Comparison of ENCODE assay signal across 13 cellular contexts in genomic region chr4:10092481-10093272, GRCh38. TPM values are rescaled to one million over a fixed set of nuclear protein-coding genes. Genes with fewer than 3 reads are reported as not detected.
DNase-seq lines count a peak whose midpoint lies in the region; ATAC-seq and TF ChIP-seq lines count a peak whose summit lies in the region.
"Had no signal": no experiment of that assay in that cellular context is flagged by ENCODE, and none has a peak within 500 bp of the region (broad histone marks: within the 10 kb centered on the region; RNA-seq: fewer than 3 reads in every experiment).

No MANE protein-coding gene starts in this region.

- no peaks in the 10 kb centered on the region for H3K9me3 Mint-ChIP-seq in activated T-helper 17 cell treated with anti-CD3 and anti-CD28 coated beads, Interleukin-2, amount 50 U/mL, for 72 hours

- H3K36me3 Mint-ChIP-seq in activated T-helper 17 cell treated with anti-CD3 and anti-CD28 coated beads, Interleukin-2, amount 50 U/mL, for 72 hours (ENCODE audit: low read depth): peaks cover 100% of the 10 kb centered on the region

- TF ChIP-seq CTCF in left ventricle myocardium inferior (IDR thresholded peaks at IDR 0.05; ENCODE audit: borderline replicate concordance) (no peak), psoas muscle (IDR thresholded peaks at IDR 0.05) (no peak), adrenal gland (IDR thresholded peaks at IDR 0.05) (no peak), ovary (IDR thresholded peaks at IDR 0.05) (no peak)

- peak overlapping the region; percentile 41 for H3K4me3 ChIP-seq in left ventricle myocardium inferior
- H3K4me3 ChIP-seq in psoas muscle: no peak overlapping the region
- H3K4me3 ChIP-seq in adrenal gland: no peak overlapping the region
- no peak overlapping the region for H3K4me3 ChIP-seq in ovary

- TF ChIP-seq POLR2A in adrenal gland (IDR thresholded peaks at IDR 0.05): no peak
- no peak for TF ChIP-seq POLR2A in ovary (IDR thresholded peaks at IDR 0.05)

- no peak for TF ChIP-seq EP300 in ovary (IDR thresholded peaks at IDR 0.05)

- WGBS in psoas muscle, 3 donors: 11 to 28% (median 19%) methylated on average over 18 to 19 of the region's 19 CpGs
- 53 to 61% (median 55%) methylated on average over 10 to 19 of the region's 19 CpGs for WGBS in adrenal gland, 4 donors
- WGBS in ovary, 3 donors: 28 to 31% (median 29%) methylated on average over 17 to 19 of the region's 19 CpGs

- H3K27me3 ChIP-seq in left ventricle myocardium inferior (ENCODE audit: low read depth) (no peaks in the 10 kb centered on the region), psoas muscle (ENCODE audit: insufficient read depth in 3 of 3, low read length in 2 of 3) (no peaks in the 10 kb centered on the region), adrenal gland (no peaks in the 10 kb centered on the region), ovary (no peaks in the 10 kb centered on the region)

- H3K27ac ChIP-seq in left ventricle myocardium inferior (replicated peaks) (peak overlapping the region; percentile 83), psoas muscle (peak overlapping the region; percentile 99), adrenal gland (peak overlapping the region in 2 of 5 donors; percentile 65 to 79), ovary (peak overlapping the region in 1 of 2 donors; percentile 16)
- H3K27ac ChIP-seq: parathyroid adenoma had no signal

- no peaks in the 10 kb centered on the region for H3K27me3 Mint-ChIP-seq in activated T-helper 17 cell treated with anti-CD3 and anti-CD28 coated beads, Interleukin-2, amount 50 U/mL, for 72 hours

- H3K9me3 ChIP-seq in left ventricle myocardium inferior (replicated peaks): no peaks in the 10 kb centered on the region
- H3K9me3 ChIP-seq in psoas muscle: no peaks in the 10 kb centered on the region
- H3K9me3 ChIP-seq in adrenal gland (replicated peaks in 1 of 3): no peaks in the 10 kb centered on the region
- no peaks in the 10 kb centered on the region for H3K9me3 ChIP-seq in ovary

- no peak for ATAC-seq in activated T-helper 17 cell treated with anti-CD3 and anti-CD28 coated beads, Interleukin-2, amount 50 U/mL, for 72 hours (replicated peaks)
- ATAC-seq in psoas muscle: peak; percentile 10 to 74 (median 58)

- peak; percentile 41 for DNase-seq in EH (ENCODE audit: low read depth)
- DNase-seq in left ventricle myocardium inferior: peak; percentile 18
- peak; percentile 21 to 67 for DNase-seq in psoas muscle
- DNase-seq in adrenal gland: no peak
- DNase-seq in ovary: no peak
- DNase-seq in amniotic stem cell (lab: John Stamatoyannopoulos, UW): no peak
- DNase-seq in activated gamma-delta T cell (lab: John Stamatoyannopoulos, UW): no peak
- DNase-seq: DMS53; MV-4-11; RPMI8226; stimulated activated naive CD4-positive, alpha-beta T cell treated with Interleukin-2 at 50 U/mL for 16 hours had no signal

- peak overlapping the region; percentile 93 for H3K4me3 Mint-ChIP-seq in activated T-helper 17 cell treated with anti-CD3 and anti-CD28 coated beads, Interleukin-2, amount 50 U/mL, for 72 hours

- peaks cover 31% of the 10 kb centered on the region for H3K4me1 Mint-ChIP-seq in activated T-helper 17 cell treated with anti-CD3 and anti-CD28 coated beads, Interleukin-2, amount 50 U/mL, for 72 hours

- H3K36me3 ChIP-seq in left ventricle myocardium inferior (peaks cover 65% of the 10 kb centered on the region), psoas muscle (ENCODE audit: insufficient read depth in 1 of 2, low read depth in 1 of 2) (peaks cover 19 to 84% of the 10 kb centered on the region in 2 donors), adrenal gland (replicated peaks in 1 of 2) (peaks cover 0 to 72% of the 10 kb centered on the region in 2 donors), ovary (no peaks in the 10 kb centered on the region)

- peak overlapping the region; percentile 94 for H3K27ac Mint-ChIP-seq in activated T-helper 17 cell treated with anti-CD3 and anti-CD28 coated beads, Interleukin-2, amount 50 U/mL, for 72 hours

- peaks cover 97% of the 10 kb centered on the region for H3K4me1 ChIP-seq in left ventricle myocardium inferior
- peaks cover 86% of the 10 kb centered on the region for H3K4me1 ChIP-seq in psoas muscle
- peaks cover 16 to 52% of the 10 kb centered on the region in 2 donors for H3K4me1 ChIP-seq in adrenal gland (replicated peaks in 1 of 2)
- H3K4me1 ChIP-seq in ovary (ENCODE audit: insufficient read depth): peaks cover 26% of the 10 kb centered on the region
- H3K4me1 ChIP-seq: parathyroid adenoma had no signal

- intact Hi-C loops in left ventricle myocardium inferior (cut with micrococcal nuclease): no loop called here
- intact Hi-C loops in psoas muscle (cut with DNase I): no loop called here
- intact Hi-C loops in adrenal gland (cut with DNase I): no loop called here
- intact Hi-C loops in ovary (cut with DNase I): no loop called here

RNA-seq across cellular contexts. Expression of gene WDR1, which starts 23.9 kb away (rescaled TPM):
- total RNA-seq in activated T-helper 17 cell treated with anti-CD3 and anti-CD28 coated beads, Interleukin-2, amount 50 U/mL, for 72 hours: 100 to 1,000 TPM; 401 to 630 TPM
- total RNA-seq in left ventricle myocardium inferior: 157 TPM
- 100 to 1,000 TPM in 3 of 4 donors, 10 to 100 TPM in 1; 86.3 to 146 (median 118) TPM for total RNA-seq in psoas muscle
- polyA plus RNA-seq in psoas muscle: 100 to 1,000 TPM in 1 of 3 donors, 10 to 100 TPM in 2; 55.6 to 273 (median 79.1) TPM
- 100 to 1,000 TPM in 7 of 8 donors, 10 to 100 TPM in 1; 84.4 to 219 (median 150) TPM for total RNA-seq in adrenal gland
- 100 to 1,000 TPM in 1 of 3 donors, 10 to 100 TPM in 2; 66.5 to 228 (median 67.6) TPM for polyA plus RNA-seq in adrenal gland
- total RNA-seq in ovary: 100 to 1,000 TPM in 5 of 7 donors, 10 to 100 TPM in 2; 67.2 to 352 (median 260) TPM
- 100 to 1,000 TPM; 140 to 351 TPM for polyA plus RNA-seq in ovary

Comparison
In these comparisons a context has a peak if more than half of its experiments do, and no peak if none do; other contexts are left out.
1. DNase-seq: peak in EH (single experiment), left ventricle myocardium inferior (single experiment) and psoas muscle (2 of 2); none in adrenal gland (0 of 7), ovary (0 of 5), amniotic stem cell (single experiment) and activated gamma-delta T cell (single experiment).